ENCODE assay signal across 14 cellular contexts in the genomic region with DNA sequence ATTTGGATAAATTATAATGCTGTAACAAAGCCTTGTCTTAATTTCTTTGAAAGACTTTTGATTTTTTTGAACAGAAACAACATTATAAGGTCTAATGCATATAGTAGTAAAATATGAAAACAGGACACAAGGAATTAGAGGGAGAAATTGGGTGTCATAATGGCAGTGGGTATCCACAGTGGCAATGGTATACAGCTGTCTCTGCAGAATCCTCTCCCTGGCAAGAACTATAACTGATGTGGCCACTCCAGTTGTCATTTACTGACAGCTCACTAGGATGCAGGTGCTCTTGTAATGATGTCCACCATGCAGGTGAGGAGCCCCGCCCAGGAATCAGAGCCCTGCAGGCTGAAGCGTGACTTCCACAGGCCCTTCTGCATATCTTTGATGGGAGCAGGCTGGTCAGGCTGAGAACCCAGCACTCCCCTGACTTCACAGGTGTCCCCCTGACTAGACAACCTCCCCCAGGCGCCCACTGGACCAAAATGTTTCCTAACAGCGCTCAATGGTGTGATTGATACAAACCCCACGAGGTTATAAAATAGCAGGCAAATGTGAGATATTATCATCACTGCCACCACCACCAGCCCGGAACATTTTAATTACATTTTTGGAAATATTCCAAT. TPM values are rescaled to one million over a fixed set of nuclear protein-coding genes. Genes with fewer than 3 reads are reported as not detected.
A peak's percentile ranks its signal among the peaks of the same experiment; 100 is the strongest.
DNase-seq lines count a peak whose midpoint lies in the region; ATAC-seq and TF ChIP-seq lines count a peak whose summit lies in the region.
"Had no signal": no experiment of that assay in that cellular context is flagged by ENCODE, and none has a peak within 500 bp of the region (broad histone marks: within the 10 kb centered on the region; RNA-seq: fewer than 3 reads in every experiment).

No MANE protein-coding gene starts in this region.

- 0 out of 2 replicates have a peak overlapping the region, but pooled peaks have one; percentile 4 for H3K27ac ChIP-seq in 22Rv1
- peak overlapping the region; percentile 56 for H3K27ac ChIP-seq in VCaP
- H3K27ac ChIP-seq in trophoblast cell (ENCODE audit: low read depth, low read length) = no peak overlapping the region
- no peak overlapping the region for H3K27ac ChIP-seq in right atrium auricular region
- H3K27ac ChIP-seq: BLaER1 treated with 17β-estradiol and CSF1 and Interleukin-3, amounts not matched to agents 10 nM and 100 nM had no signal

- H3K9me3 Mint-ChIP-seq in activated T-cell treated with anti-CD3 and anti-CD28 coated beads, Interleukin-2, amount 50 U/mL, for 72 hours = no peaks in the 10 kb centered on the region

- no CpG with 5 or more reads among the region's 6 CpGs for WGBS in trophoblast cell (ENCODE audit: extremely low coverage, insufficient coverage, insufficient read length)

- H3K4me2 ChIP-seq in trophoblast cell (ENCODE audit: low read length) = no peak overlapping the region
- H3K4me2 ChIP-seq: BLaER1 treated with 17β-estradiol and CSF1 and Interleukin-3, amounts not matched to agents 10 nM and 100 nM had no signal

- H4K91ac ChIP-seq in trophoblast cell (ENCODE audit: low read depth, low read length) = no peak overlapping the region

- H2BK12ac ChIP-seq in trophoblast cell (ENCODE audit: low read length) = no peak overlapping the region

- no peak overlapping the region for H3K14ac ChIP-seq in trophoblast cell (ENCODE audit: low read length)

- no peak for ATAC-seq in GM18861 (IDR thresholded peaks at IDR 0.05; ENCODE audit: unreplicated experiment)
- ATAC-seq in activated T-cell treated with anti-CD3 and anti-CD28 coated beads, Interleukin-2, amount 50 U/mL, for 72 hours (replicated peaks in 1 of 2) = no peak

- no peaks in the 10 kb centered on the region for H3K4me1 Mint-ChIP-seq in activated T-cell treated with anti-CD3 and anti-CD28 coated beads, Interleukin-2, amount 50 U/mL, for 72 hours (ENCODE audit: low read depth)
- H3K4me1 Mint-ChIP-seq: H9 had no signal

- H3K27ac Mint-ChIP-seq in activated T-cell treated with anti-CD3 and anti-CD28 coated beads, Interleukin-2, amount 50 U/mL, for 72 hours = no peak overlapping the region
- H3K27ac Mint-ChIP-seq: CD4-positive, CD25-positive, alpha-beta regulatory T cell; H9 had no signal

- no peak overlapping the region for H4K12ac ChIP-seq in trophoblast cell (ENCODE audit: low read depth, low read length)

- H3K4me1 ChIP-seq in trophoblast cell (ENCODE audit: control insufficient read depth in 1 of 2, insufficient read depth in 2 of 2, low read length in 2 of 2) = no peaks in the 10 kb centered on the region
- no peaks in the 10 kb centered on the region for H3K4me1 ChIP-seq in right atrium auricular region

- no peak overlapping the region for H2AFZ ChIP-seq in trophoblast cell (ENCODE audit: insufficient read depth, low read length, poor library complexity)

- no peak for TF ChIP-seq CTCF in 22Rv1 (IDR thresholded peaks at IDR 0.05)
- no peak for TF ChIP-seq CTCF in VCaP (conservative IDR thresholded peaks at IDR 0.05)
- no peak for TF ChIP-seq CTCF in right atrium auricular region (IDR thresholded peaks at IDR 0.05)

- no peaks in the 10 kb centered on the region for H3K79me1 ChIP-seq in trophoblast cell (ENCODE audit: low read length)

- H2BK120ac ChIP-seq in trophoblast cell (ENCODE audit: insufficient read depth, low read length, poor library complexity) = no peak overlapping the region

- H3K4me3 ChIP-seq in trophoblast cell (ENCODE audit: low read depth, low read length) (no peak overlapping the region), right atrium auricular region (no peak overlapping the region)
- H3K4me3 ChIP-seq: BLaER1 treated with 17β-estradiol and CSF1 and Interleukin-3, amounts not matched to agents 10 nM and 100 nM had no signal

- H4K8ac ChIP-seq in trophoblast cell (ENCODE audit: low read depth, low read length) = no peak overlapping the region

- no peak overlapping the region for H2BK5ac ChIP-seq in trophoblast cell (ENCODE audit: low read depth, low read length, poor library complexity)

- no peak overlapping the region for H3K18ac ChIP-seq in trophoblast cell (ENCODE audit: low read length)

- peaks cover 26% of the 10 kb centered on the region in 2 experiments for H3K36me3 ChIP-seq in trophoblast cell (ENCODE audit: control insufficient read depth in 1 of 2, insufficient read depth in 2 of 2, low read length in 2 of 2)
- H3K36me3 ChIP-seq in right atrium auricular region = peaks cover 35% of the 10 kb centered on the region

- H3K36me3 Mint-ChIP-seq in activated T-cell treated with anti-CD3 and anti-CD28 coated beads, Interleukin-2, amount 50 U/mL, for 72 hours (ENCODE audit: insufficient read depth in 2 of 2) = peaks cover 6 to 9% of the 10 kb centered on the region in 2 donors

- H2AK5ac ChIP-seq in trophoblast cell (ENCODE audit: low read length) = no peak overlapping the region

- DNase-seq in islet precursor cell (peak; percentile 32), trophoblast cell (peak; percentile 27 to 63), right atrium auricular region (ENCODE audit: low spot score) (no peak)
- no peak for DNase-seq in activated T-cell treated with anti-CD3 and anti-CD28 coated beads, Interleukin-2, amount 50 U/mL, for 72 hours
- DNase-seq: GF-D8, GOT3, H9 had no signal

- no peaks in the 10 kb centered on the region for H3K27me3 ChIP-seq in trophoblast cell (ENCODE audit: insufficient read depth, low read length)
- no peaks in the 10 kb centered on the region for H3K27me3 ChIP-seq in right atrium auricular region
- H3K27me3 ChIP-seq: BLaER1 treated with 17β-estradiol and CSF1 and Interleukin-3, amounts not matched to agents 10 nM and 100 nM had no signal

- no peak overlapping the region for H3K4me3 Mint-ChIP-seq in activated T-cell treated with anti-CD3 and anti-CD28 coated beads, Interleukin-2, amount 50 U/mL, for 72 hours
- H3K4me3 Mint-ChIP-seq: CD4-positive, CD25-positive, alpha-beta regulatory T cell; H9 had no signal

- H3K79me2 ChIP-seq in trophoblast cell (ENCODE audit: control insufficient read depth, insufficient read depth, low read length, poor library complexity) = no peaks in the 10 kb centered on the region

- no peak overlapping the region for H3K23ac ChIP-seq in trophoblast cell (ENCODE audit: low read length)

- no peaks in the 10 kb centered on the region for H3K9me3 ChIP-seq in trophoblast cell (ENCODE audit: insufficient read depth, low read depth, low read length)
- H3K9me3 ChIP-seq in right atrium auricular region = no peaks in the 10 kb centered on the region
- H3K9me3 ChIP-seq: BLaER1 treated with 17β-estradiol and CSF1 and Interleukin-3, amounts not matched to agents 10 nM and 100 nM had no signal

- no peak overlapping the region for H3K9ac ChIP-seq in trophoblast cell (ENCODE audit: low read length)
- H3K9ac ChIP-seq: BLaER1 treated with 17β-estradiol and CSF1 and Interleukin-3, amounts not matched to agents 10 nM and 100 nM had no signal

- H3K4ac ChIP-seq in trophoblast cell (ENCODE audit: low read depth, low read length) = no peak overlapping the region

- no peaks in the 10 kb centered on the region for H3K27me3 Mint-ChIP-seq in activated T-cell treated with anti-CD3 and anti-CD28 coated beads, Interleukin-2, amount 50 U/mL, for 72 hours (ENCODE audit: low read depth)
- H3K27me3 Mint-ChIP-seq: CD4-positive, CD25-positive, alpha-beta regulatory T cell had no signal

RNA-seq across cellular contexts. Expression of gene SERPIND1, which starts 32.8 kb away (rescaled TPM):
- polyA plus RNA-seq in trophoblast cell (2013) = not detected in 2 replicates
- 1 to 10 TPM; 1.5 to 4.1 TPM for total RNA-seq in right atrium auricular region
- not detected for total RNA-seq in activated T-cell treated with anti-CD3 and anti-CD28 coated beads, Interleukin-2, amount 50 U/mL, for 72 hours
- total RNA-seq: A172; CD4-positive, CD25-positive, alpha-beta regulatory T cell; H9; HT-29 had no signal

Comparison
In these comparisons a context has a peak if more than half of its experiments do, and no peak if none do; other contexts are left out.
1. H3K27ac ChIP-seq: peak in 22Rv1 (single experiment) and VCaP (single experiment); none in trophoblast cell (single experiment) and right atrium auricular region (0 of 2).
2. DNase-seq: peak in islet precursor cell (single experiment) and trophoblast cell (2 of 2); none in right atrium auricular region (single experiment) and activated T-cell treated with anti-CD3 and anti-CD28 coated beads, Interleukin-2, amount 50 U/mL, for 72 hours (0 of 2).